In genomic region chr16:50627419-50627818, GRCh38 we compare ENCODE assay signal across 1 cellular context.
TF ChIP-seq lines count a peak whose summit lies in the region.

No MANE protein-coding gene starts in this region.

TF ChIP-seq in K562, 482 proteins besides CTCF, POLR2A, EP300 and RAD21 (continued from another document):
- TF ChIP-seq NELFE (IDR thresholded peaks at IDR 0.05; ENCODE audit: insufficient read depth, insufficient read length), result no peak
- TF ChIP-seq SREBF2 (CRISPR knock-in tag; IDR thresholded peaks at IDR 0.05), result no peak
- no peak for TF ChIP-seq ZNF232 (CRISPR knock-in tag; IDR thresholded peaks at IDR 0.05)
- no peak for TF ChIP-seq ZNF644 (tag; IDR thresholded peaks at IDR 0.05; ENCODE audit: low read depth)
- TF ChIP-seq TFAP4 (CRISPR knock-in tag; IDR thresholded peaks at IDR 0.05; ENCODE audit: borderline replicate concordance), result no peak
- TF ChIP-seq KHSRP (IDR thresholded peaks at IDR 0.05), result no peak
- no peak for TF ChIP-seq NCOR1 (IDR thresholded peaks at IDR 0.05)
- TF ChIP-seq RB1 (IDR thresholded peaks at IDR 0.05; ENCODE audit: low read depth), result no peak
- TF ChIP-seq DPF2 (IDR thresholded peaks at IDR 0.05), result no peak
TF ChIP-seq in K562: peak in this region for 0.
